Comparison of ENCODE assay signal across 26 cellular contexts in the genomic region with DNA sequence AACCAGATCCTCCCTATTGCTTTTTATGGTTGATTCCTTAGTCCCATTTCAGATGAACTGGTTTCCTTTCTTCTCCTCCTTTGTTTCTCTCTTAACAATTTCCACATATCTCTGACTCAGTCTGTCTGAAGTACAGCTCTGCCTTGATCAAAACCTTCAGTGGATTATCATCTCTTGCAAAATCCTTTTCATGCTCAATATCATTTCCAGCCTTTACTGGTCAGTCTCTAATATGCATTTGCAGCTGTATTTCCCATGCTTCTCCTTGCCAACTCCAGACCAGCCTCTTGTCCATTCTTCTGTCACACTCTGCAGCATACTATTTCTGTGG.
DNase-seq lines count a peak whose midpoint lies in the region; ATAC-seq and TF ChIP-seq lines count a peak whose summit lies in the region.
"Had no signal": no experiment of that assay in that cellular context is flagged by ENCODE, and none has a peak within 500 bp of the region (broad histone marks: within the 10 kb centered on the region; RNA-seq: fewer than 3 reads in every experiment).

No MANE protein-coding gene starts in this region.

- peak; percentile 11 for ATAC-seq in GM18861 (IDR thresholded peaks at IDR 0.05; ENCODE audit: unreplicated experiment)
- ATAC-seq in GM18498 (IDR thresholded peaks at IDR 0.05; ENCODE audit: unreplicated experiment) = no peak
- no peak for ATAC-seq in GM21737 (IDR thresholded peaks at IDR 0.05; ENCODE audit: unreplicated experiment)
- ATAC-seq: activated T-helper 17 cell treated with anti-CD3 and anti-CD28 coated beads, Interleukin-2, amount 50 U/mL, for 72 hours; natural killer cell; stimulated activated naive CD8-positive, alpha-beta T cell treated with anti-CD3 and anti-CD28 coated beads, Interleukin-15, amount 100 ng/mL, for 72 hours had no signal

- TF ChIP-seq CTCF in VCaP (conservative IDR thresholded peaks at IDR 0.05) = no peak

- H3K27ac ChIP-seq in VCaP = peak overlapping the region; percentile 40
- H3K27ac ChIP-seq: C4-2B, epithelial cell of prostate, PC-9, tibial nerve had no signal

- DNase-seq in fibroblast of gingiva (ENCODE audit: low read depth) (peak; percentile 19), glomerular visceral epithelial cell (ENCODE audit: extremely low spot score) (no peak), AG08396 (ENCODE audit: low spot score) (no peak)
- DNase-seq: activated CD4-positive, alpha-beta T cell treated with anti-CD3 and anti-CD28 coated beads, Interleukin-2, amount 10 ng/mL, durations not matched to agents 7 days and 5 days; activated naive CD8-positive, alpha-beta T cell treated with anti-CD3 and anti-CD28 coated beads for 36 hours; DMS 273 treated with DMSO at 0.1 percent for 48 hours; HCEC 1CT; Karpas-422; left colon; natural killer cell; NCI-H1048; NCI-H2029 treated with DMSO at 0.1 percent for 48 hours; NCI-H446; PC-9; SHP77 treated with DMSO at 0.1 percent for 48 hours; stimulated activated CD4-positive, alpha-beta T cell treated with anti-CD3 and anti-CD28 coated beads, Interleukin-4, amount 100 ng/mL, for 24 hours; stimulated activated naive CD8-positive, alpha-beta T cell treated with anti-CD3 and anti-CD28 coated beads, Interleukin-15, amount 100 ng/mL, for 72 hours; T-helper 1 cell had no signal
